In the genomic region with DNA sequence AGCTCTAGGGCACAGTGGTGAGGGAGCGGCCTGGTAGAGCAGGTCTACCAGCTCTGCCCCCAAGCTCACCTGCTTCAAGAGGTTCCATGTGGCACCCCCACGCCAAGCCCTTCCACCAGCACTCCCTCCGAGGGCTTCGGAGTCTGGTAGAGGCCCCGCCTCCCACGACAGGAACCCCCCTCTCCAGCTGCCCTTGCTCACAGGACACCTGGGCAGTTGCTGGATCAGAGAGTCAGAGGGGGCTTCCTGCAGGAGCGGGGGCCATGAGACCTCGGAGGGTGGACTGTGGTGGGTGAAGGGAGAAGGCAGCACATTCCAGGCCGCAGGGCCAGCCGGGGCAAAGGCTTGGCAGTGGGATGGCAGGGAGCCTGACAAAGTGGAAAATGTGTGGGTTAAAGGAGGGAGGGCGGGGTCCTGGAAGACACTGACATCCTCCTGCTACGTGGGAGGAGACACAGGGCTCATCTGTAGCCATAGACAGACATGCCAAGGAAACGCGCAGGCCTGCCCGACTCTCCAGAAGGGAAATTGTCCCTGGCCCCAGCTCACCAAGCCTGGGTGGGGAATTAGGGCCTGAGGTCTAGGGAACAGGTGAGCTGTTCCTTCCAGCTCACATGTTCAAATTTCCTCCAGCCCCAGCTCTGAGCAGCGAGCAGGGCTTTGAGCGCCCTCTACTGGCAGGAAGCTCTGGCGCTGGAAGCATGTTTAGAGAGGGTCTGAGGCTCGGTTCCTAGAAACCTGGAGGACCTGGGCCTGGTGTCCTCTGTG, we compare ENCODE assay signal across 8 cellular contexts.
DNase-seq lines count a peak whose midpoint lies in the region; ATAC-seq and TF ChIP-seq lines count a peak whose summit lies in the region.

No MANE protein-coding gene starts in this region.

- H3K9me3 Mint-ChIP-seq in Caco-2 (ENCODE audit: unreplicated experiment), result no peaks in the 10 kb centered on the region
- H3K9me3 Mint-ChIP-seq in activated T-cell treated with anti-CD3 and anti-CD28 coated beads, Interleukin-2, amount 50 U/mL, for 72 hours, result no peaks in the 10 kb centered on the region

- TF ChIP-seq CTCF in Caco-2 (IDR thresholded peaks at IDR 0.05; ENCODE audit: insufficient read depth in 1 of 2, low read depth in 1 of 2, low read length in 1 of 2, severe bottlenecking in 1 of 2, unreplicated experiment in 1 of 2) (peak; percentile 81 to 95), PC-9 (conservative IDR thresholded peaks at IDR 0.05) (peak; percentile 93), fibroblast of the aortic adventitia (IDR thresholded peaks at IDR 0.05; ENCODE audit: insufficient read depth, low read length) (peak; percentile 97), neutrophil (IDR thresholded peaks at IDR 0.05) (peak; percentile 92), thyroid gland (IDR thresholded peaks at IDR 0.05) (peak; percentile 76 to 97 (median 80))

- DNase-seq in Caco-2 (peak; percentile 78 to 85), PC-9 (peak; percentile 59 to 77), fibroblast of the aortic adventitia (ENCODE audit: low read depth) (peak; percentile 71), thyroid gland (peak; percentile 78 to 82)
- DNase-seq in activated T-cell treated with anti-CD3 and anti-CD28 coated beads, Interleukin-2, amount 50 U/mL, for 72 hours, result peak; percentile 80 to 85

- H3K36me3 ChIP-seq in Caco-2 (ENCODE audit: control insufficient read depth, insufficient read depth, low read length), result no peaks in the 10 kb centered on the region
- H3K36me3 ChIP-seq in PC-9 (ENCODE audit: low read depth), result no peaks in the 10 kb centered on the region
- H3K36me3 ChIP-seq in neutrophil, result peaks cover 8% of the 10 kb centered on the region
- H3K36me3 ChIP-seq in thyroid gland, result no peaks in the 10 kb centered on the region

- no peak overlapping the region for H2AFZ ChIP-seq in PC-9

- peaks cover 5% of the 10 kb centered on the region; the same call in 1 of the 2 replicates for H3K4me1 ChIP-seq in Caco-2
- no peaks in the 10 kb centered on the region for H3K4me1 ChIP-seq in PC-9 (replicated peaks; ENCODE audit: insufficient read depth)
- H3K4me1 ChIP-seq in neutrophil (ENCODE audit: control insufficient read depth in 1 of 2, insufficient read depth in 1 of 2, low read depth in 1 of 2, low read length in 1 of 2), result peaks cover 51 to 53% of the 10 kb centered on the region in 2 experiments
- H3K4me1 ChIP-seq in thyroid gland, result peaks cover 0 to 6% of the 10 kb centered on the region in 2 donors

- H3K27ac ChIP-seq in PC-9, result no peak overlapping the region
- H3K27ac ChIP-seq in neutrophil, result peak overlapping the region; percentile 8
- H3K27ac ChIP-seq in thyroid gland, result no peak overlapping the region

- ATAC-seq in activated T-cell treated with anti-CD3 and anti-CD28 coated beads, Interleukin-2, amount 50 U/mL, for 72 hours (replicated peaks in 1 of 2), result no peak
- ATAC-seq in HG03196 (IDR thresholded peaks at IDR 0.05; ENCODE audit: unreplicated experiment), result no peak

- WGBS in thyroid gland, 2 donors, result 50 to 56% methylated on average over 13 to 18 of the region's 19 CpGs

- H3K4me3 Mint-ChIP-seq in Caco-2 (ENCODE audit: unreplicated experiment), result no peak overlapping the region
- no peak overlapping the region for H3K4me3 Mint-ChIP-seq in activated T-cell treated with anti-CD3 and anti-CD28 coated beads, Interleukin-2, amount 50 U/mL, for 72 hours

- no peaks in the 10 kb centered on the region for H3K36me3 Mint-ChIP-seq in Caco-2 (ENCODE audit: insufficient read depth, unreplicated experiment)
- H3K36me3 Mint-ChIP-seq in activated T-cell treated with anti-CD3 and anti-CD28 coated beads, Interleukin-2, amount 50 U/mL, for 72 hours (ENCODE audit: insufficient read depth in 2 of 2), result no peaks in the 10 kb centered on the region

- intact Hi-C loops in Caco-2 (cut with micrococcal nuclease; ENCODE audit: unreplicated experiment) (loop anchor here (1.0 kb wide), 2 partner anchors 66 to 474 kb away; no protein-coding TSS in a partner anchor), PC-9 (cut with micrococcal nuclease; ENCODE audit: unreplicated experiment) (loop anchor here (1.0 to 10.0 kb wide), 4 partner anchors 65 to 474 kb away; no protein-coding TSS in a partner anchor), thyroid gland (cut with DNase I) (loop anchor here (5.0 kb wide), 1 partner anchor 474 kb away; no protein-coding TSS in a partner anchor)

- CTCF ChIA-PET in Caco-2 (lab: Charles Lee) (interaction anchor here (0.5 to 2.0 kb wide), 25 partner anchors 9 to 863 kb away, joined by 3 to 45 read pairs (median 4); partner anchors contain the start of gene MED27), PC-9 (lab: Charles Lee) (interaction anchor here (0.5 to 1.6 kb wide), 11 partner anchors 9 to 679 kb away, joined by 3 to 16 read pairs (median 3); no protein-coding TSS in a partner anchor)

- TF ChIP-seq RAD21 in Ishikawa (IDR thresholded peaks at IDR 0.05; ENCODE audit: low read depth), result peak; percentile 96

- no peaks in the 10 kb centered on the region for H3K4me1 Mint-ChIP-seq in Caco-2 (ENCODE audit: low read depth, unreplicated experiment)
- H3K4me1 Mint-ChIP-seq in activated T-cell treated with anti-CD3 and anti-CD28 coated beads, Interleukin-2, amount 50 U/mL, for 72 hours (ENCODE audit: low read depth), result peaks cover 8% of the 10 kb centered on the region

- POLR2A ChIA-PET in Caco-2 (lab: Charles Lee) (interaction anchor here (0.5 kb wide), 1 partner anchor 119 kb away, joined by 3 read pairs; the partner anchor contains the start of gene SETX), PC-9 (lab: Charles Lee; ENCODE audit: unreplicated experiment) (interaction anchor here (0.7 kb wide), 1 partner anchor 273 kb away, joined by 4 read pairs; no protein-coding TSS in a partner anchor)

- BruUV-seq in Caco-2 (replicated peaks; lab: Mats Ljungman, UMichigan), result no TSS peak
- BruUV-seq in PC-9 (replicated peaks; lab: Mats Ljungman, UMichigan), result no TSS peak

- no peak overlapping the region for H3K27ac Mint-ChIP-seq in Caco-2 (ENCODE audit: unreplicated experiment)
- H3K27ac Mint-ChIP-seq in activated T-cell treated with anti-CD3 and anti-CD28 coated beads, Interleukin-2, amount 50 U/mL, for 72 hours, result no peak overlapping the region

- H3F3A ChIP-seq in PC-9 (ENCODE audit: insufficient read depth, low read depth), result no peaks in the 10 kb centered on the region

- no peaks in the 10 kb centered on the region for H3K79me2 ChIP-seq in PC-9 (ENCODE audit: low read depth)

- H3K9me2 ChIP-seq in PC-9 (ENCODE audit: insufficient read depth), result no peaks in the 10 kb centered on the region

- TF ChIP-seq EP300 in Ishikawa (IDR thresholded peaks at IDR 0.05; ENCODE audit: borderline replicate concordance), result no peak

- no peak overlapping the region for H3K4me2 ChIP-seq in PC-9

- no peaks in the 10 kb centered on the region; the same call in 1 of the 2 replicates for H3K27me3 ChIP-seq in Caco-2 (replicated peaks; ENCODE audit: control insufficient read depth, insufficient read depth, low read length)
- H3K27me3 ChIP-seq in PC-9 (ENCODE audit: insufficient read depth, low read depth), result peaks cover 42% of the 10 kb centered on the region
- H3K27me3 ChIP-seq in neutrophil, result no peaks in the 10 kb centered on the region
- H3K27me3 ChIP-seq in thyroid gland, result no peaks in the 10 kb centered on the region

- H3K9me3 ChIP-seq in Caco-2 (no peaks in the 10 kb centered on the region), PC-9 (ENCODE audit: insufficient read depth, low read depth) (no peaks in the 10 kb centered on the region), neutrophil (no peaks in the 10 kb centered on the region), thyroid gland (no peaks in the 10 kb centered on the region)

- no peaks in the 10 kb centered on the region; the same call in none of the 2 replicates for H4K20me1 ChIP-seq in PC-9 (ENCODE audit: insufficient read depth)

- TF ChIP-seq POLR2A in thyroid gland (IDR thresholded peaks at IDR 0.05), result no peak

- H3K4me3 ChIP-seq in Caco-2 (ENCODE audit: low read depth, low read length), result no peak overlapping the region
- H3K4me3 ChIP-seq in PC-9, result no peak overlapping the region
- no peak overlapping the region for H3K4me3 ChIP-seq in fibroblast of the aortic adventitia (ENCODE audit: low read depth, low read length)
- H3K4me3 ChIP-seq in neutrophil (ENCODE audit: low read depth in 1 of 2, low read length in 1 of 2), result no peak overlapping the region
- H3K4me3 ChIP-seq in thyroid gland (replicated peaks in 1 of 3), result no peak overlapping the region

- H3K27me3 Mint-ChIP-seq in Caco-2 (ENCODE audit: insufficient read depth, unreplicated experiment), result peaks cover 11% of the 10 kb centered on the region
- H3K27me3 Mint-ChIP-seq in activated T-cell treated with anti-CD3 and anti-CD28 coated beads, Interleukin-2, amount 50 U/mL, for 72 hours (ENCODE audit: low read depth), result no peaks in the 10 kb centered on the region

TF ChIP-seq in Ishikawa, 13 proteins besides CTCF, POLR2A, EP300 and RAD21:
- TF ChIP-seq ZBTB7A (IDR thresholded peaks at IDR 0.05; ENCODE audit: low read depth) (0 out of 2 replicates have a peak, but pooled peaks have one; percentile 38), REST (IDR thresholded peaks at IDR 0.05; ENCODE audit: low read depth) (no peak), TCF12 (IDR thresholded peaks at IDR 0.05; ENCODE audit: low read depth) (no peak)
